Comparison of ENCODE assay signal across 1 cellular context in the genomic region with DNA sequence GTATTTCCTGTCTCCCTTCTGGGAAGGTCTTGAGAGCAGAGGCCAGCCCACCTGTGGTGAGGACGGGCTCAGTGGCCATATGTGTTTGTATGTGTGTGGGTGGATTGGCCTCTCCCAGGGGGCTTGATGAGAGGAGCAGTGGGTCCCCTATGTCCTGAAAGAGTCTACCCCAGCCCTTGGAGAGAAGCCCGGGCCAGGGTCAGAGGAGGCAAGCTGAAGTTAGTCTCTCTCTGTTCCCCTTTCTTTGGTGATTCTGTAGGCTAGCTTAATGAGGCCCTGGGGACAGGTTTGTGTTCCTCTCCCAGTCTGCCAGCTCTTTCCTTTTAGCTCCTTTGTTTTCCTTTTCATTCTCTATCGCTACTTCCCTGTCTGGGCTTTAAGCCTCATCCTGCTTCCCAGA.
TF ChIP-seq lines count a peak whose summit lies in the region.

No MANE protein-coding gene starts in this region.

TF ChIP-seq in GM12878, 131 proteins besides CTCF, POLR2A, EP300 and RAD21:
- TF ChIP-seq ZNF207 (IDR thresholded peaks at IDR 0.05; ENCODE audit: borderline replicate concordance) (no peak), IKZF1 (conservative IDR thresholded peaks at IDR 0.05) (peak; percentile 37; the same call in 1 of the 2 replicates), MTA3 (IDR thresholded peaks at IDR 0.05; ENCODE audit: borderline replicate concordance, low read length) (no peak), SPI1 (IDR thresholded peaks at IDR 0.05; ENCODE audit: borderline replicate concordance, insufficient read depth, low read depth, low read length) (peak; percentile 78; the same call in 1 of the 2 replicates), BHLHE40 (IDR thresholded peaks at IDR 0.05; ENCODE audit: borderline replicate concordance in 1 of 2, low read depth in 2 of 2, low read length in 1 of 2) (no peak), MTA2 (IDR thresholded peaks at IDR 0.05; ENCODE audit: low read depth) (peak; percentile 25; the same call in 1 of the 2 replicates), TBL1XR1 (IDR thresholded peaks at IDR 0.05; ENCODE audit: low read depth, low read length) (no peak), IKZF2 (IDR thresholded peaks at IDR 0.05) (peak; percentile 17 to 35; a peak in 1 of 4 replicates), MEF2B (IDR thresholded peaks at IDR 0.05; ENCODE audit: partially characterized antibody, poor library complexity, severe bottlenecking) (peak; percentile 85), PAX8 (IDR thresholded peaks at IDR 0.05) (no peak), TCF12 (IDR thresholded peaks at IDR 0.05; ENCODE audit: low read depth, low read length) (no peak), SMAD5 (IDR thresholded peaks at IDR 0.05; ENCODE audit: low read depth) (no peak), DPF2 (IDR thresholded peaks at IDR 0.05) (no peak), RELA (IDR thresholded peaks at IDR 0.05; ENCODE audit: borderline replicate concordance, partially characterized antibody) (no peak), NRF1 (conservative IDR thresholded peaks at IDR 0.05; ENCODE audit: low read depth, low read length) (no peak), BRCA1 (IDR thresholded peaks at IDR 0.05; ENCODE audit: low read depth, low read length) (no peak), HDGF (IDR thresholded peaks at IDR 0.05) (no peak), HDAC6 (IDR thresholded peaks at IDR 0.05; ENCODE audit: unreplicated experiment) (no peak), NR2C2 (IDR thresholded peaks at IDR 0.05; ENCODE audit: borderline replicate concordance, control insufficient read depth, insufficient read length, low read depth) (no peak), TCF7 (IDR thresholded peaks at IDR 0.05; ENCODE audit: borderline replicate concordance) (no peak), ESRRA (IDR thresholded peaks at IDR 0.05; ENCODE audit: low read length) (no peak)
- TF ChIP-seq, protein P1, sequence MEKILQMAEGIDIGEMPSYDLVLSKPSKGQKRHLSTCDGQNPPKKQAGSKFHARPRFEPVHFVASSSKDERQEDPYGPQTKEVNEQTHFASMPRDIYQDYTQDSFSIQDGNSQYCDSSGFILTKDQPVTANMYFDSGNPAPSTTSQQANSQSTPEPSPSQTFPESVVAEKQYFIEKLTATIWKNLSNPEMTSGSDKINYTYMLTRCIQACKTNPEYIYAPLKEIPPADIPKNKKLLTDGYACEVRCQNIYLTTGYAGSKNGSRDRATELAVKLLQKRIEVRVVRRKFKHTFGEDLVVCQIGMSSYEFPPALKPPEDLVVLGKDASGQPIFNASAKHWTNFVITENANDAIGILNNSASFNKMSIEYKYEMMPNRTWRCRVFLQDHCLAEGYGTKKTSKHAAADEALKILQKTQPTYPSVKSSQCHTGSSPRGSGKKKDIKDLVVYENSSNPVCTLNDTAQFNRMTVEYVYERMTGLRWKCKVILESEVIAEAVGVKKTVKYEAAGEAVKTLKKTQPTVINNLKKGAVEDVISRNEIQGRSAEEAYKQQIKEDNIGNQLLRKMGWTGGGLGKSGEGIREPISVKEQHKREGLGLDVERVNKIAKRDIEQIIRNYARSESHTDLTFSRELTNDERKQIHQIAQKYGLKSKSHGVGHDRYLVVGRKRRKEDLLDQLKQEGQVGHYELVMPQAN (conservative IDR thresholded peaks at IDR 0.05), result no peak
- TF ChIP-seq, protein P2, sequence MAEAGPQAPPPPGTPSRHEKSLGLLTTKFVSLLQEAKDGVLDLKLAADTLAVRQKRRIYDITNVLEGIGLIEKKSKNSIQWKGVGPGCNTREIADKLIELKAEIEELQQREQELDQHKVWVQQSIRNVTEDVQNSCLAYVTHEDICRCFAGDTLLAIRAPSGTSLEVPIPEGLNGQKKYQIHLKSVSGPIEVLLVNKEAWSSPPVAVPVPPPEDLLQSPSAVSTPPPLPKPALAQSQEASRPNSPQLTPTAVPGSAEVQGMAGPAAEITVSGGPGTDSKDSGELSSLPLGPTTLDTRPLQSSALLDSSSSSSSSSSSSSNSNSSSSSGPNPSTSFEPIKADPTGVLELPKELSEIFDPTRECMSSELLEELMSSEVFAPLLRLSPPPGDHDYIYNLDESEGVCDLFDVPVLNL (IDR thresholded peaks at IDR 0.05; ENCODE audit: low read depth, low read length), result no peak
- TF ChIP-seq, protein P3, sequence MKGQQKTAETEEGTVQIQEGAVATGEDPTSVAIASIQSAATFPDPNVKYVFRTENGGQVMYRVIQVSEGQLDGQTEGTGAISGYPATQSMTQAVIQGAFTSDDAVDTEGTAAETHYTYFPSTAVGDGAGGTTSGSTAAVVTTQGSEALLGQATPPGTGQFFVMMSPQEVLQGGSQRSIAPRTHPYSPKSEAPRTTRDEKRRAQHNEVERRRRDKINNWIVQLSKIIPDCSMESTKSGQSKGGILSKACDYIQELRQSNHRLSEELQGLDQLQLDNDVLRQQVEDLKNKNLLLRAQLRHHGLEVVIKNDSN (IDR thresholded peaks at IDR 0.05; ENCODE audit: borderline replicate concordance, extremely low read length, insufficient read depth, low read depth, low read length), result no peak
TF ChIP-seq in GM12878: peak in this region for 5.
